ENCODE assay signal across 35 cellular contexts in the genomic region with DNA sequence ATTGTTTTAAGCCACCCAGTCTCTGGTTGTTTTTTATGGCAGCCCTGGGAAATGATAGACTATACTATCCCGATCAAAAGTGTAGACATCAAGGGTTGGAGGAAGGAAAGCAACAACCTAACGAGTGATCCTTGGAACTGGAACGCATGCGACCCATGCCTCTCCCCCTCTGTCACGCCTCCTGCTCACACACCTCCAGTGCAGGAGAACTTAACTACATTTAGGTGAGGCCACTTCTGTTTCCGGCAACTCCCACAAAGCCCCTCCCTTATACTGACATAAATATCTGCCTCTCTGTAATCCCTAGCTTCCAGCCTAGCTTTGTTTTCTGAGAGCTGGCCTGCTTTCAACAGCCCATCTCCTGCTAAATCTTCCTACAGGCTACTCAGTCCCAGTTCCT.
"Had no signal": no experiment of that assay in that cellular context is flagged by ENCODE, and none has a peak within 500 bp of the region (broad histone marks: within the 10 kb centered on the region; RNA-seq: fewer than 3 reads in every experiment).

No MANE protein-coding gene starts in this region.

- H3K9me3 Mint-ChIP-seq: activated CD4-positive, alpha-beta memory T cell treated with anti-CD3 and anti-CD28 coated beads, Interleukin-2, amount 10 ng/mL, durations not matched to agents 7 days and 5 days; activated naive CD8-positive, alpha-beta T cell treated with anti-CD3 and anti-CD28 coated beads, Interleukin-2, amount 50 U/mL, for 24 hours; brain; T-helper 1 cell treated with Interleukin-12 subunit alpha and Interleukin-12 subunit beta and Interleukin-4 antibody, amounts not matched to agents 30 μg/mL and 1 μg/mL, for 36 hours; T-helper 2 cell treated with Interferon-gamma antibody and Interleukin-4, amounts not matched to agents 5 μg/mL and 100 μg/mL, for 36 hours had no signal

- DNase-seq: activated CD4-positive, alpha-beta memory T cell treated with anti-CD3 and anti-CD28 coated beads, Interleukin-2, amount 10 ng/mL, durations not matched to agents 7 days and 5 days; activated CD4-positive, alpha-beta T cell treated with anti-CD3 and anti-CD28 coated beads for 1 hour; activated CD4-positive, alpha-beta T cell treated with anti-CD3 and anti-CD28 coated beads for 48 hours; activated CD4-positive, CD25-positive, alpha-beta regulatory T cell; activated CD8-positive, alpha-beta memory T cell treated with anti-CD3 and anti-CD28 coated beads for 24 hours; activated CD8-positive, alpha-beta memory T cell treated with anti-CD3 and anti-CD28 coated beads, Interleukin-2, amount 10 ng/mL, durations not matched to agents 7 days and 5 days; activated CD8-positive, alpha-beta memory T cell treated with anti-CD3 and anti-CD28 coated beads, Interleukin-2, amount 50 U/mL, for 48 hours; activated effector memory CD4-positive, alpha-beta T cell treated with Interleukin-2 at 50 U/mL for 16 hours; activated naive CD4-positive, alpha-beta T cell treated with anti-CD3 and anti-CD28 coated beads, Interleukin-2, amount 10 ng/mL, durations not matched to agents 7 days and 5 days; activated naive CD8-positive, alpha-beta T cell treated with anti-CD3 and anti-CD28 coated beads, Interleukin-2, amount 50 U/mL, for 24 hours; activated T-cell treated with anti-CD3 and anti-CD28 coated beads, Interleukin-2, amount 50 U/mL, for 48 hours; anterior cingulate cortex; caudate nucleus; cerebellar nuclear complex; Karpas-422; NCI-H1105; NCI-H1417 treated with DMSO at 0.1 percent for 48 hours; NCI-H187 treated with DMSO at 0.1 percent for 48 hours; NCI-H2081; NCI-H2171 treated with DMSO at 0.1 percent for 48 hours; NCI-H2227 treated with DMSO at 0.1 percent for 48 hours; NCI-H446; NCI-H510A treated with DMSO at 0.1 percent for 48 hours; NCI-H526 treated with DMSO at 0.1 percent for 48 hours; NCI-H774; Peyer's patch; RPMI8226; SHP77 treated with DMSO at 0.1 percent for 48 hours; SK-N-SH had no signal

- ATAC-seq: activated CD8-positive, alpha-beta memory T cell treated with anti-CD3 and anti-CD28 coated beads, Interleukin-2, amount 10 ng/mL, durations not matched to agents 7 days and 5 days; activated naive CD8-positive, alpha-beta T cell treated with anti-CD3 and anti-CD28 coated beads, Interleukin-2, amount 50 U/mL, for 24 hours had no signal

- H3K4me3 Mint-ChIP-seq: activated CD4-positive, alpha-beta memory T cell treated with anti-CD3 and anti-CD28 coated beads, Interleukin-2, amount 10 ng/mL, durations not matched to agents 7 days and 5 days; activated CD8-positive, alpha-beta memory T cell treated with anti-CD3 and anti-CD28 coated beads, Interleukin-2, amount 10 ng/mL, durations not matched to agents 7 days and 5 days; activated naive CD4-positive, alpha-beta T cell treated with anti-CD3 and anti-CD28 coated beads, Interleukin-2, amount 10 ng/mL, durations not matched to agents 7 days and 5 days; activated naive CD8-positive, alpha-beta T cell; activated naive CD8-positive, alpha-beta T cell treated with anti-CD3 and anti-CD28 coated beads, Interleukin-2, amount 50 U/mL, for 24 hours; brain; T-helper 1 cell treated with Interleukin-12 subunit alpha and Interleukin-12 subunit beta and Interleukin-4 antibody, amounts not matched to agents 30 μg/mL and 1 μg/mL, for 36 hours; T-helper 2 cell treated with Interferon-gamma antibody and Interleukin-4, amounts not matched to agents 5 μg/mL and 100 μg/mL, for 36 hours had no signal

- H3K27ac Mint-ChIP-seq: activated CD4-positive, alpha-beta memory T cell treated with anti-CD3 and anti-CD28 coated beads, Interleukin-2, amount 10 ng/mL, durations not matched to agents 7 days and 5 days; activated CD8-positive, alpha-beta memory T cell treated with anti-CD3 and anti-CD28 coated beads, Interleukin-2, amount 10 ng/mL, durations not matched to agents 7 days and 5 days; activated naive CD4-positive, alpha-beta T cell treated with anti-CD3 and anti-CD28 coated beads, Interleukin-2, amount 10 ng/mL, durations not matched to agents 7 days and 5 days; activated naive CD8-positive, alpha-beta T cell; activated naive CD8-positive, alpha-beta T cell treated with anti-CD3 and anti-CD28 coated beads, Interleukin-2, amount 50 U/mL, for 24 hours; T-helper 1 cell treated with Interleukin-12 subunit alpha and Interleukin-12 subunit beta and Interleukin-4 antibody, amounts not matched to agents 30 μg/mL and 1 μg/mL, for 36 hours; T-helper 2 cell treated with Interferon-gamma antibody and Interleukin-4, amounts not matched to agents 5 μg/mL and 100 μg/mL, for 36 hours had no signal

- H3K27ac ChIP-seq: Peyer's patch, SJSA1, VCaP had no signal

- H3K4me1 Mint-ChIP-seq: activated CD4-positive, alpha-beta memory T cell treated with anti-CD3 and anti-CD28 coated beads, Interleukin-2, amount 10 ng/mL, durations not matched to agents 7 days and 5 days; activated CD8-positive, alpha-beta memory T cell treated with anti-CD3 and anti-CD28 coated beads, Interleukin-2, amount 10 ng/mL, durations not matched to agents 7 days and 5 days; activated naive CD4-positive, alpha-beta T cell treated with anti-CD3 and anti-CD28 coated beads, Interleukin-2, amount 10 ng/mL, durations not matched to agents 7 days and 5 days; activated naive CD8-positive, alpha-beta T cell treated with anti-CD3 and anti-CD28 coated beads, Interleukin-2, amount 50 U/mL, for 24 hours had no signal

- H3K27me3 ChIP-seq: Peyer's patch, SJSA1 had no signal

- H3K4me1 ChIP-seq: Peyer's patch, SJSA1 had no signal

- H3K36me3 ChIP-seq: Peyer's patch, SJSA1 had no signal

- H3K36me3 Mint-ChIP-seq: activated CD8-positive, alpha-beta memory T cell treated with anti-CD3 and anti-CD28 coated beads, Interleukin-2, amount 10 ng/mL, durations not matched to agents 7 days and 5 days; activated naive CD4-positive, alpha-beta T cell treated with anti-CD3 and anti-CD28 coated beads, Interleukin-2, amount 10 ng/mL, durations not matched to agents 7 days and 5 days; activated naive CD8-positive, alpha-beta T cell; brain had no signal

- H3K9me3 ChIP-seq: Peyer's patch, SJSA1, SK-N-SH had no signal

- H3K27me3 Mint-ChIP-seq: activated naive CD8-positive, alpha-beta T cell had no signal

- H3K4me3 ChIP-seq: Peyer's patch, SJSA1 had no signal
